In the genomic region with DNA sequence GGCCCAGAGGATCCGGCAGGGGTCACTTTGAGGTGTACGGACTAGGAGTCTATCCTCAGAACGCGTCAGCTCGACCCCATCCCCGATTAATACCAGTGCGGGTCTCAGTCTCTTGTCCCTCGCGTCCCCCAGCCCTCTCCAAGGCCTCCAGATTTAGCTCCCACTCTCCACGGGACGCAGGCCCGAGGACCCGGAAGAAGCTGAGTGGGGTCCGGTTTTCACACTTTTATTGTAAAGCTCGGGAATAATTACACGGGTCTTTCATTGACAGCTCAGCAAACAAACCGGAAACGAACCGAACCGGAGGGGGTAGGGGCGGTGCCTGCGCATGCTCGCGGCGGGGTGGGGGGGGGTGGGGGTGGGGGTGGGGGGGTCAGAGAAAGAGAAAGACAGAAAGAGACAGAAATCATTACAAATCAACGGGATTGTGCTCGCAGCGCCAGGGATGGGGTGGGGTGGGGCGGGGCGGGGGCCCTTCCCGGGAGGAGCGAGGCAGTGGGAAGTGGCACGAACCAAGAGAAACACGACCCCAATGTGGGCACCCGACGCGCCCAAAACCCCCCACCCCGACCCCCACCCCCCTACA, we compare ENCODE assay signal across 8 cellular contexts. TPM values are rescaled to one million over a fixed set of nuclear protein-coding genes. Genes with fewer than 3 reads are reported as not detected.
A peak's percentile ranks its signal among the peaks of the same experiment; 100 is the strongest.
DNase-seq lines count a peak whose midpoint lies in the region; ATAC-seq and TF ChIP-seq lines count a peak whose summit lies in the region.

No MANE protein-coding gene starts in this region.

- peaks cover 10% of the 10 kb centered on the region for H3K36me3 ChIP-seq in left ventricle myocardium inferior

- H3K27ac ChIP-seq in left ventricle myocardium inferior (replicated peaks): peak overlapping the region; percentile 98

- intact Hi-C loops in left ventricle myocardium inferior (cut with micrococcal nuclease): no loop called here

- no peak for TF ChIP-seq CTCF in left ventricle myocardium inferior (IDR thresholded peaks at IDR 0.05; ENCODE audit: borderline replicate concordance)

- peaks cover 74% of the 10 kb centered on the region for H3K4me1 ChIP-seq in left ventricle myocardium inferior

- DNase-seq in GM03348 (ENCODE audit: low spot score): peak; percentile 96
- peak; percentile 66 for DNase-seq in NCI-H82 (lab: John Stamatoyannopoulos, UW)
- peak; percentile 29 for DNase-seq in amniotic epithelial cell (ENCODE audit: low read depth)
- DNase-seq in left ventricle myocardium inferior: peak; percentile 48
- peak; percentile 68 for DNase-seq in putamen (ENCODE audit: low spot score)
- DNase-seq in SKM-1 treated with dmso at 0.1 percent for 144 hours (lab: John Stamatoyannopoulos, UW; ENCODE audit: unreplicated experiment): no peak
- no peak for DNase-seq in NAMALWA (ENCODE audit: low spot score)

- H3K4me3 ChIP-seq in left ventricle myocardium inferior: peak overlapping the region; percentile 85

- H3K9me3 ChIP-seq in left ventricle myocardium inferior (replicated peaks): no peaks in the 10 kb centered on the region

- ATAC-seq in HG02571 (IDR thresholded peaks at IDR 0.05; ENCODE audit: unreplicated experiment): peak; percentile 20

- H3K27me3 ChIP-seq in left ventricle myocardium inferior (ENCODE audit: low read depth): peaks cover 11% of the 10 kb centered on the region

RNA-seq across cellular contexts. Expression of a gene that starts 27.9 kb away (rescaled TPM):
- total RNA-seq in left ventricle myocardium inferior: 16.1 TPM

Comparison
In these comparisons a context has a peak if more than half of its experiments do, and no peak if none do; other contexts are left out.
1. DNase-seq: peak in GM03348 (single experiment), NCI-H82 (single experiment), amniotic epithelial cell (single experiment), left ventricle myocardium inferior (single experiment) and putamen (single experiment); none in SKM-1 treated with dmso at 0.1 percent for 144 hours (single experiment) and NAMALWA (single experiment).